Comparison of ENCODE assay signal across 9 cellular contexts in genomic region chr9:93776873-93777272, GRCh38.
"Had no signal": no experiment of that assay in that cellular context is flagged by ENCODE, and none has a peak within 500 bp of the region (broad histone marks: within the 10 kb centered on the region; RNA-seq: fewer than 3 reads in every experiment).

No MANE protein-coding gene starts in this region.

- FAIRE-seq: HepG2 had no signal

- H3K4me1 Mint-ChIP-seq: IgD-negative memory B cell had no signal

- H3K36me3 ChIP-seq: HAP-1 had no signal

- ATAC-seq: HCT116, HepG2 had no signal

- H3K9ac ChIP-seq: GM23248 had no signal

- H3K9me3 ChIP-seq: HAP-1 had no signal

- H3K27ac Mint-ChIP-seq: HFFc6, IgD-negative memory B cell had no signal

- H3K27ac ChIP-seq: GM23248, HL-60 had no signal

- DNase-seq: GM23248, GOT3, H7, HFFc6 had no signal

- H3K4me3 Mint-ChIP-seq: HFFc6, IgD-negative memory B cell had no signal

- H3K36me3 Mint-ChIP-seq: IgD-negative memory B cell had no signal

- H3K4me1 ChIP-seq: HAP-1 had no signal

- H3K4me3 ChIP-seq: GM23248, HAP-1 had no signal

- H2AFZ ChIP-seq: GM23248 had no signal
